In the genomic region with DNA sequence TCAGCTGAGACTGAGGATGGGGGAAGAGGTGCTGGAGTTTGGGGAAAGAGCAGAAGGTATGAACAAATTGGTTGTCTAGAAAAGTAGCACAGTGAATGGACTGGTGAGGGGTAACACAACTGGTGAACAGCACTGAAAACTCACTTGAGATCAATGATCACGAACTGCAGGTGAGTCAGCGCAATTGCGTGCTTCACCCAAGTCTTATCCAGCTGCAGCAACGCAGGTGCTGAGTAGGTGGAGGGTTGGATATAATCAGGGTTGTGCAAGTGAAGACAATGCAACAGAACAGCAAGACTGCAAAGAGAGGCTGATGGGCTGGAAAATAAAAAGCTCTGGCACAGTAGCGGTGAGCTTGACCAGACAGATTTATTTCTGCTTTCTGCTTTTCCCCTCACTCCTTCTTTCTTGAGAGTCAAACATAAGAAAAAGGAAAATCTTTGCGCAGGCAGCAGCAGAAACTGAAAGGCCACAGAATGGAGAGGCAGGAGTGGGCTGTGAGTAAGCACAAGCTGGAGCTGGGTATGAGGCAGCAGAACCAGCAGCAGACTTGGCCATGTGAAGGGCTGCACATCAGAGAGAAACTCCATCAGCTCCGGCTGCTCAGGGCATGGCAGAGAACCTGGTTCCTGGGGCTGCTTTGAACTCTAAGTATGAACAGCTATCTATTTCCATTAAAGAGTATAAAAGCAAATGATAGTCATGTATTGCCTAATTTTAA, we compare ENCODE assay signal across 1 cellular context.
A peak's percentile ranks its signal among the peaks of the same experiment; 100 is the strongest.
TF ChIP-seq lines count a peak whose summit lies in the region.

No MANE protein-coding gene starts in this region.

TF ChIP-seq in K562, 482 proteins besides CTCF, POLR2A, EP300 and RAD21 (continued from another document):
- TF ChIP-seq YY1 (IDR thresholded peaks at IDR 0.05; ENCODE audit: borderline replicate concordance in 1 of 3, control insufficient read depth in 1 of 3, extremely low read depth in 1 of 3, insufficient read depth in 3 of 3, insufficient read length in 1 of 3, insufficient replicate concordance in 2 of 3, low read depth in 1 of 3, low read length in 2 of 3) (no peak), RHOXF2B (CRISPR knock-in tag; conservative IDR thresholded peaks at IDR 0.05) (no peak), MAFG (tag; conservative IDR thresholded peaks at IDR 0.05) (peak; percentile 33; the same call in 1 of the 2 replicates), TRIM28 (IDR thresholded peaks at IDR 0.05) (no peak), ZNF324 (CRISPR knock-in tag; IDR thresholded peaks at IDR 0.05) (no peak), ZNF76 (CRISPR knock-in tag; IDR thresholded peaks at IDR 0.05; ENCODE audit: borderline replicate concordance) (no peak), CBFA2T3 (IDR thresholded peaks at IDR 0.05) (peak; percentile 18; the same call in 1 of the 2 replicates), FIP1L1 (IDR thresholded peaks at IDR 0.05; ENCODE audit: low read depth, low read length, poor library complexity, severe bottlenecking) (no peak), NFE2 (IDR thresholded peaks at IDR 0.05; ENCODE audit: low read depth) (peak; percentile 59), HOXB6 (CRISPR knock-in tag; IDR thresholded peaks at IDR 0.05; ENCODE audit: borderline replicate concordance) (no peak), ZNF134 (CRISPR knock-in tag; conservative IDR thresholded peaks at IDR 0.05) (peak; percentile 55), ZC3H8 (IDR thresholded peaks at IDR 0.05) (no peak), TRIM24 (IDR thresholded peaks at IDR 0.05) (peak in 1 of 2 experiments; percentile 35; a peak in 1 of 4 replicates), HNRNPL (IDR thresholded peaks at IDR 0.05; ENCODE audit: low read depth, low read length) (no peak), NFYB (IDR thresholded peaks at IDR 0.05; ENCODE audit: extremely low read depth, insufficient read length) (no peak)
- TF ChIP-seq, protein P1, sequence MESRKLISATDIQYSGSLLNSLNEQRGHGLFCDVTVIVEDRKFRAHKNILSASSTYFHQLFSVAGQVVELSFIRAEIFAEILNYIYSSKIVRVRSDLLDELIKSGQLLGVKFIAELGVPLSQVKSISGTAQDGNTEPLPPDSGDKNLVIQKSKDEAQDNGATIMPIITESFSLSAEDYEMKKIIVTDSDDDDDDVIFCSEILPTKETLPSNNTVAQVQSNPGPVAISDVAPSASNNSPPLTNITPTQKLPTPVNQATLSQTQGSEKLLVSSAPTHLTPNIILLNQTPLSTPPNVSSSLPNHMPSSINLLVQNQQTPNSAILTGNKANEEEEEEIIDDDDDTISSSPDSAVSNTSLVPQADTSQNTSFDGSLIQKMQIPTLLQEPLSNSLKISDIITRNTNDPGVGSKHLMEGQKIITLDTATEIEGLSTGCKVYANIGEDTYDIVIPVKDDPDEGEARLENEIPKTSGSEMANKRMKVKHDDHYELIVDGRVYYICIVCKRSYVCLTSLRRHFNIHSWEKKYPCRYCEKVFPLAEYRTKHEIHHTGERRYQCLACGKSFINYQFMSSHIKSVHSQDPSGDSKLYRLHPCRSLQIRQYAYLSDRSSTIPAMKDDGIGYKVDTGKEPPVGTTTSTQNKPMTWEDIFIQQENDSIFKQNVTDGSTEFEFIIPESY (CRISPR knock-in tag; IDR thresholded peaks at IDR 0.05) = no peak
TF ChIP-seq in K562: peak in this region for 6.
